Comparison of ENCODE assay signal across 8 cellular contexts in genomic region chrX:1453951-1454785, GRCh38. TPM values are rescaled to one million over a fixed set of nuclear protein-coding genes. Genes with fewer than 3 reads are reported as not detected.
DNase-seq lines count a peak whose midpoint lies in the region; ATAC-seq and TF ChIP-seq lines count a peak whose summit lies in the region.

No MANE protein-coding gene starts in this region.

- H4K20me1 ChIP-seq in mammary epithelial cell (ENCODE audit: insufficient read depth, low read length) = no peaks in the 10 kb centered on the region

- CTCF ChIA-PET in mammary epithelial cell (lab: Charles Lee; ENCODE audit: low non-redundant PET) = no interaction called here

- H3K27me3 ChIP-seq in mammary epithelial cell (ENCODE audit: insufficient read depth, low read length) = no peaks in the 10 kb centered on the region

- no peaks in the 10 kb centered on the region for H3K4me1 ChIP-seq in mammary epithelial cell (ENCODE audit: insufficient read depth, low read length)

- H3K4me3 ChIP-seq in mammary epithelial cell (replicated peaks in 1 of 3; ENCODE audit: insufficient read depth in 1 of 3, low read depth in 2 of 3, low read length in 3 of 3) = no peak overlapping the region

- H3K9ac ChIP-seq in mammary epithelial cell (ENCODE audit: insufficient read depth, low read length) = no peak overlapping the region

- peak overlapping the region; percentile 59 for H3K4me3 Mint-ChIP-seq in T-helper 1 cell treated with Interleukin-12 subunit alpha and Interleukin-12 subunit beta and Interleukin-4 antibody, amounts not matched to agents 30 μg/mL and 1 μg/mL, for 36 hours

- peak overlapping the region; percentile 37 for H3K27ac Mint-ChIP-seq in T-helper 1 cell treated with Interleukin-12 subunit alpha and Interleukin-12 subunit beta and Interleukin-4 antibody, amounts not matched to agents 30 μg/mL and 1 μg/mL, for 36 hours

- peaks cover 1% of the 10 kb centered on the region for H3K9me3 ChIP-seq in mammary epithelial cell (replicated peaks; ENCODE audit: insufficient read depth, low read length)

- peak; percentile 56 to 95 for TF ChIP-seq CTCF in mammary epithelial cell (conservative IDR thresholded peaks at IDR 0.05 in 1 of 2, IDR thresholded peaks at IDR 0.05 in 1 of 2; ENCODE audit: extremely low read depth in 1 of 2, insufficient read depth in 1 of 2, low read depth in 1 of 2, low read length in 2 of 2)

- no TSS peak for BruUV-seq in mammary epithelial cell (replicated peaks; lab: Mats Ljungman, UMichigan)

- peaks cover 12% of the 10 kb centered on the region for H3K4me1 Mint-ChIP-seq in T-helper 1 cell treated with Interleukin-12 subunit alpha and Interleukin-12 subunit beta and Interleukin-4 antibody, amounts not matched to agents 30 μg/mL and 1 μg/mL, for 36 hours (ENCODE audit: low read depth)

- H3K79me2 ChIP-seq in mammary epithelial cell (ENCODE audit: insufficient read depth, low read length) = peaks cover 25% of the 10 kb centered on the region

- no peak overlapping the region for H2AFZ ChIP-seq in mammary epithelial cell (ENCODE audit: low read depth, low read length)

- DNase-seq in mammary epithelial cell = peak; percentile 67
- DNase-seq in left kidney (ENCODE audit: low read depth, low spot score) = peak; percentile 92
- peak; percentile 94 for DNase-seq in stimulated activated CD4-positive, alpha-beta T cell treated with anti-CD3 and anti-CD28 coated beads, Interleukin-4, amount 100 ng/mL, for 24 hours
- no peak for DNase-seq in anterior cingulate cortex (lab: John Stamatoyannopoulos, UW)
- DNase-seq in cortex of kidney (lab: John Stamatoyannopoulos, UW) = no peak

- ATAC-seq in GM18517 (IDR thresholded peaks at IDR 0.05; ENCODE audit: unreplicated experiment) (peak; percentile 57), HG03039 (IDR thresholded peaks at IDR 0.05; ENCODE audit: unreplicated experiment) (peak; percentile 25)

- peak overlapping the region; percentile 57 for H3K4me2 ChIP-seq in mammary epithelial cell (ENCODE audit: insufficient read depth, low read depth, low read length)

- no peaks in the 10 kb centered on the region for H3K36me3 ChIP-seq in mammary epithelial cell (ENCODE audit: insufficient read depth, low read length)

- 16% methylated on average over 4 of the region's 45 CpGs for WGBS in mammary epithelial cell (ENCODE audit: low coverage, missing lambda C conversion rate)

- dilution Hi-C loops in mammary epithelial cell (cut with HindIII; ENCODE audit: low sequenced_read_pairs) = no loop called here

- in situ Hi-C loops in mammary epithelial cell (cut with MboI; ENCODE audit: low sequenced_read_pairs in 2 of 2) = loop anchor here in 1 of 2 donors (10.0 kb wide), 1 partner anchor 1161 kb away; no protein-coding TSS in a partner anchor

- H3K27me3 Mint-ChIP-seq in T-helper 1 cell treated with Interleukin-12 subunit alpha and Interleukin-12 subunit beta and Interleukin-4 antibody, amounts not matched to agents 30 μg/mL and 1 μg/mL, for 36 hours (ENCODE audit: low read depth) = no peaks in the 10 kb centered on the region

- intact Hi-C loops in mammary epithelial cell (cut with micrococcal nuclease) = loop anchor here (1.0 to 10.0 kb wide), 4 partner anchors 127 to 1361 kb away; no protein-coding TSS in a partner anchor

- H3K36me3 Mint-ChIP-seq in T-helper 1 cell treated with Interleukin-12 subunit alpha and Interleukin-12 subunit beta and Interleukin-4 antibody, amounts not matched to agents 30 μg/mL and 1 μg/mL, for 36 hours (ENCODE audit: low read depth) = peaks cover 10% of the 10 kb centered on the region

- H3K27ac ChIP-seq in mammary epithelial cell (ENCODE audit: insufficient read depth, low read depth, low read length) = no peak overlapping the region

- peaks cover 10% of the 10 kb centered on the region for H3K9me3 Mint-ChIP-seq in T-helper 1 cell treated with Interleukin-12 subunit alpha and Interleukin-12 subunit beta and Interleukin-4 antibody, amounts not matched to agents 30 μg/mL and 1 μg/mL, for 36 hours

RNA-seq across cellular contexts. Expression of gene ASMTL, which starts 1.5 kb away (rescaled TPM):
- 10 to 100 TPM in 1 of 2 donors, 1 to 10 TPM in 1; 9.1 to 13.7 TPM for total RNA-seq in mammary epithelial cell
- polyA plus RNA-seq in mammary epithelial cell = 10.9 TPM
- 9.4 TPM for polyA minus RNA-seq in mammary epithelial cell

Comparison
In these comparisons a context has a peak if more than half of its experiments do, and no peak if none do; other contexts are left out.
1. DNase-seq: peak in mammary epithelial cell (single experiment), left kidney (single experiment) and stimulated activated CD4-positive, alpha-beta T cell treated with anti-CD3 and anti-CD28 coated beads, Interleukin-4, amount 100 ng/mL, for 24 hours (single experiment); none in anterior cingulate cortex (0 of 58) and cortex of kidney (single experiment).